9 cellular contexts compared by ENCODE assay signal in the genomic region with DNA sequence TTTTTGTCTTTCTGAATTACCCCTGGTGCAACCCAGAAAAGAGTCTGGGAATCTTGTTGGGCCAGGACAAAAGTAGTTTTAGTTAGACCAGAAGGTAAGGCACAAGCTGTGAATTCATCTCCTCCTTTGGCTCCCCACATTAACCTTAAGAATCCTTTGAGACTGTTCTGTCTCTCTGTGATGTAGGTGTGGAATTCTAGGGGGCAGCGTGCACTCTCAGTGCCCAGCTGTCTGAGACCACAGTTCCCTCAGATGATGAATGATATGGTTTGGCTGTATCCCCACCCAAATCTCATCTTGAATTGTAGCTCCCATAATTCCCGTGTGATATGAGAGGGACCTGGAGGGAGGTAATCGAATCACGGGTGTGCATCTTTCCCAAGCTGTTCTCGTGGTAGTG. TPM values are rescaled to one million over a fixed set of nuclear protein-coding genes. Genes with fewer than 3 reads are reported as not detected.
DNase-seq lines count a peak whose midpoint lies in the region; ATAC-seq lines count a peak whose summit lies in the region.
"Had no signal": no experiment of that assay in that cellular context is flagged by ENCODE, and none has a peak within 500 bp of the region (broad histone marks: within the 10 kb centered on the region; RNA-seq: fewer than 3 reads in every experiment).

No MANE protein-coding gene starts in this region.

- peaks cover 0 to 9% (median 0%) of the 10 kb centered on the region in 11 experiments; a peak in 3 of 22 replicates for H4K20me1 ChIP-seq in BLaER1 treated with 17β-estradiol and CSF1 and Interleukin-3, amounts not matched to agents 10 nM and 100 nM

- peaks cover 11 to 47% (median 22%) of the 10 kb centered on the region in 11 experiments; a peak in 17 of 22 replicates for H3K9me3 ChIP-seq in BLaER1 treated with 17β-estradiol and CSF1 and Interleukin-3, amounts not matched to agents 10 nM and 100 nM (replicated peaks in 1 of 11)

- H3K27me3 Mint-ChIP-seq in IgD-negative memory B cell = peaks cover 2% of the 10 kb centered on the region
- H3K27me3 Mint-ChIP-seq in activated naive CD8-positive, alpha-beta T cell = no peaks in the 10 kb centered on the region

- H3K27ac Mint-ChIP-seq in IgD-negative memory B cell = peak overlapping the region; percentile 47 to 61 (median 56)
- peak overlapping the region; percentile 97 for H3K27ac Mint-ChIP-seq in activated naive CD8-positive, alpha-beta T cell

- no peaks in the 10 kb centered on the region for H3K27me3 ChIP-seq in BLaER1 treated with 17β-estradiol and CSF1 and Interleukin-3, amounts not matched to agents 10 nM and 100 nM

- DNase-seq in myocyte (ENCODE audit: low read depth) = peak; percentile 50
- DNase-seq in H4 (ENCODE audit: low spot score) = no peak
- no peak for DNase-seq in AG20443 (ENCODE audit: low spot score)
- DNase-seq in NCI-H1694 treated with DMSO at 0.1 percent for 48 hours (lab: John Stamatoyannopoulos, UW) = no peak
- DNase-seq: DMS 273 treated with DMSO at 0.1 percent for 48 hours had no signal

- no peak for ATAC-seq in GM21737 (IDR thresholded peaks at IDR 0.05; ENCODE audit: unreplicated experiment)

- H3K36me3 Mint-ChIP-seq in IgD-negative memory B cell = peaks cover 14% of the 10 kb centered on the region
- H3K36me3 Mint-ChIP-seq in activated naive CD8-positive, alpha-beta T cell = peaks cover 21% of the 10 kb centered on the region

- H3K9ac ChIP-seq in BLaER1 treated with 17β-estradiol and CSF1 and Interleukin-3, amounts not matched to agents 10 nM and 100 nM = peak overlapping the region; percentile 71 to 85 (median 82); a peak in 15 of 22 replicates

- H3K9me3 Mint-ChIP-seq in IgD-negative memory B cell = peaks cover 0 to 2% (median 0%) of the 10 kb centered on the region in 3 donors
- peaks cover 5% of the 10 kb centered on the region for H3K9me3 Mint-ChIP-seq in activated naive CD8-positive, alpha-beta T cell (ENCODE audit: low read depth)

- H3K4me3 ChIP-seq in BLaER1 treated with 17β-estradiol and CSF1 and Interleukin-3, amounts not matched to agents 10 nM and 100 nM = peak overlapping the region; percentile 67 to 81 (median 75)

- H3K4me1 ChIP-seq in BLaER1 treated with 17β-estradiol and CSF1 and Interleukin-3, amounts not matched to agents 10 nM and 100 nM = peaks cover 32 to 42% (median 39%) of the 10 kb centered on the region in 10 experiments

- H3K4me3 Mint-ChIP-seq in IgD-negative memory B cell = peak overlapping the region; percentile 84 to 100 (median 98)
- H3K4me3 Mint-ChIP-seq in activated naive CD8-positive, alpha-beta T cell = peak overlapping the region; percentile 99

- H3K4me1 Mint-ChIP-seq in IgD-negative memory B cell = peaks cover 30 to 39% (median 36%) of the 10 kb centered on the region in 3 donors
- peaks cover 62% of the 10 kb centered on the region for H3K4me1 Mint-ChIP-seq in activated naive CD8-positive, alpha-beta T cell (ENCODE audit: low read depth)

- peak overlapping the region; percentile 79 to 99 (median 95) for H3K4me2 ChIP-seq in BLaER1 treated with 17β-estradiol and CSF1 and Interleukin-3, amounts not matched to agents 10 nM and 100 nM

- H3K36me3 ChIP-seq in BLaER1 treated with 17β-estradiol and CSF1 and Interleukin-3, amounts not matched to agents 10 nM and 100 nM = peaks cover 18 to 48% (median 38%) of the 10 kb centered on the region in 11 experiments

- peak overlapping the region in 5 of 11 experiments; percentile 67 to 78 (median 72); a peak in 3 of 22 replicates for H3K27ac ChIP-seq in BLaER1 treated with 17β-estradiol and CSF1 and Interleukin-3, amounts not matched to agents 10 nM and 100 nM

RNA-seq across cellular contexts. Expression of a gene that starts 43.9 kb away (rescaled TPM):
- 24.5 TPM for polyA plus RNA-seq in IgD-negative memory B cell
- total RNA-seq in myocyte = 15.2 and 22.1 TPM in 2 replicates
- polyA plus RNA-seq in myocyte (2012) = 7.3 TPM
- total RNA-seq in H4 (2014; rRNA removed; shearing (Covaris generic)) = 15.1 and 18.1 TPM in 2 replicates

RNA-seq across cellular contexts. Expression of a gene that starts 44.8 kb away (rescaled TPM):
- polyA plus RNA-seq in IgD-negative memory B cell = 7.2 TPM
- total RNA-seq in myocyte = 5.4 and 5.6 TPM in 2 replicates
- polyA plus RNA-seq in myocyte (2012) = 1.4 TPM
- total RNA-seq in H4 (2014; rRNA removed; shearing (Covaris generic)) = 3.0 and 3.2 TPM in 2 replicates
